Comparison of ENCODE assay signal across 1 cellular context in the genomic region with DNA sequence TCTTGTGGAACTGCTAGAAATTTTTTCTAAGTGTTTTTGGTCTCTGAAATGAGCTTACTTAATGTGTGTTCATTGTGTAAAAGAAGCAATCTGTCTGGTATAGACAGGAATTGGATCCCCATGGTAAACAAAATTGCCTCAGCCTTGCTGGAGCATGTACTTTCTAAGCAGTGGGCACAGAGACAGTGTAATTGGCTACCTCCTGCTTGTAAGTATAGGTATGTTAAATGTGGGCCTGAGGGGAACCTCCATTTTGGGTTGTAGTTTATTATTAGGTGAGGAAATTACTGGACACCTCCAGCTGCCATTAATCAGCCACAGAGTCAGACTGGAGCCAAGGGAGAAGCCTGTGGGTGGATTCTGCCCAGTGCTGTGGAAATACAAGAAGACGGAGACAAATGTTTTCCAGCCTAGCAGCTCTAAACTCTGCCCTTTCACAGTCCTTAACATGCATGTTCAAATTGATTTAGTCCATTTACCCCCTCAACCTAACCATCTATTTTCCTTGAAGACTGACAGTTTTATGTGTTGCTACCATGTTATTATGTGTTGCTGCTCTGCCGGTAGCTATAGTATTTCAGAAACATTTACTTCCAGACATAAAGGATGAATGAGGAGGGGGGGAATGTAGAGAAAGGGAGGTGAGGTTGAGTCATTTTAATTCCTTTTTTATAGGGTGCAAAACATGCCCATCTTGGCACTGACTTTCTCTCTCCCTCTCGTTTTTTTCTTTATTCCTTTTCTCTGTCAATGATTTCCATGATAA.
TF ChIP-seq lines count a peak whose summit lies in the region.

No MANE protein-coding gene starts in this region.

TF ChIP-seq in SK-N-SH treated with all-trans-retinoic acid at 6 μM for 48 hours, 23 proteins besides CTCF, POLR2A, EP300 and RAD21 (continued from another document):
- TF ChIP-seq, protein P1, sequence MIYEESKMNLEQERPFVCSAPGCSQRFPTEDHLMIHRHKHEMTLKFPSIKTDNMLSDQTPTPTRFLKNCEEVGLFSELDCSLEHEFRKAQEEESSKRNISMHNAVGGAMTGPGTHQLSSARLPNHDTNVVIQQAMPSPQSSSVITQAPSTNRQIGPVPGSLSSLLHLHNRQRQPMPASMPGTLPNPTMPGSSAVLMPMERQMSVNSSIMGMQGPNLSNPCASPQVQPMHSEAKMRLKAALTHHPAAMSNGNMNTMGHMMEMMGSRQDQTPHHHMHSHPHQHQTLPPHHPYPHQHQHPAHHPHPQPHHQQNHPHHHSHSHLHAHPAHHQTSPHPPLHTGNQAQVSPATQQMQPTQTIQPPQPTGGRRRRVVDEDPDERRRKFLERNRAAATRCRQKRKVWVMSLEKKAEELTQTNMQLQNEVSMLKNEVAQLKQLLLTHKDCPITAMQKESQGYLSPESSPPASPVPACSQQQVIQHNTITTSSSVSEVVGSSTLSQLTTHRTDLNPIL (CRISPR knock-in tag; IDR thresholded peaks at IDR 0.05; ENCODE audit: low read depth): no peak
- TF ChIP-seq ZC3H10 (CRISPR knock-in tag; IDR thresholded peaks at IDR 0.05): no peak
- no peak for TF ChIP-seq PPARA (CRISPR knock-in tag; IDR thresholded peaks at IDR 0.05; ENCODE audit: borderline replicate concordance)
TF ChIP-seq in SK-N-SH treated with all-trans-retinoic acid at 6 μM for 48 hours: peak in this region for 0.
